ENCODE assay signal across 6 cellular contexts in the genomic region with DNA sequence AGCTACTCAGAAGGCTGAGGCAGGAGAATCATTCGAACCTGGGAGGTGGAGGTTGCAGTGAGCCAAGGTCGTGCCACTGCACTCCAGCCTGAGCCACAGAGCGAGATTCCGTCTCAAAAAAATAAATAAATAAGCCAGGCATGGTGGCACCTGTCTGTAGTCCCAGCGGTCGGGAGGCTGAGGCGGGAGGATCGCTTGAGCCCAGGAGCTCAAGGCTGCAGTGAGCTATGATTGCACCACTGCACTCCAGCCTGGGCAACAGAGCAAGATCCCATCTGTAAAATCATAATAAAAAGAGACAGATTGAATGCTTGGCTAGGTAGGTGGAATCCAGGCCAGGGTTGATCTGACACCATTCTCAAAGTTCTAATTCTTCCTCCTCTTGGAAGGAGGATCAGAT. TPM values are rescaled to one million over a fixed set of nuclear protein-coding genes. Genes with fewer than 3 reads are reported as not detected.
"Had no signal": no experiment of that assay in that cellular context is flagged by ENCODE, and none has a peak within 500 bp of the region (broad histone marks: within the 10 kb centered on the region; RNA-seq: fewer than 3 reads in every experiment).

No MANE protein-coding gene starts in this region.

RNA-seq across cellular contexts. Expression of gene UPK3B, which starts 3.7 kb away (rescaled TPM):
- total RNA-seq: RPMI7951, SK-MEL-5 had no signal

RNA-seq across cellular contexts. Expression of gene SPDYE16, which starts 36.5 kb away (rescaled TPM):
- total RNA-seq: activated B cell treated with CpG ODN at 0.5 μM for 24 hours, astrocyte, cardiac septum, NCI-H460, RPMI7951, SK-MEL-5 had no signal
